Comparison of ENCODE assay signal across 9 cellular contexts in genomic region chr22:19984201-19984753, GRCh38. TPM values are rescaled to one million over a fixed set of nuclear protein-coding genes. Genes with fewer than 3 reads are reported as not detected.
A peak's percentile ranks its signal among the peaks of the same experiment; 100 is the strongest.
DNase-seq lines count a peak whose midpoint lies in the region; ATAC-seq and TF ChIP-seq lines count a peak whose summit lies in the region.
"Had no signal": no experiment of that assay in that cellular context is flagged by ENCODE, and none has a peak within 500 bp of the region (broad histone marks: within the 10 kb centered on the region; RNA-seq: fewer than 3 reads in every experiment).

No MANE protein-coding gene starts in this region.

- no peak for TF ChIP-seq CTCF in foreskin keratinocyte (conservative IDR thresholded peaks at IDR 0.05)

- H3K27ac ChIP-seq in foreskin keratinocyte = peak overlapping the region; percentile 64

- ATAC-seq in foreskin keratinocyte = peak; percentile 74
- peak; percentile 51 for ATAC-seq in stimulated activated effector memory CD8-positive, alpha-beta T cell treated with anti-CD3 and anti-CD28 coated beads, Interleukin-12 subunit alpha, Interleukin-12 subunit beta, amount 100 ng/mL, for 72 hours
- no peak for ATAC-seq in sciatic nerve
- ATAC-seq in GM18867 (IDR thresholded peaks at IDR 0.05; ENCODE audit: unreplicated experiment) = no peak

- peak; percentile 20 for DNase-seq in NCI-H345 (lab: John Stamatoyannopoulos, UW)
- no peak for DNase-seq in NCI-H345 treated with DMSO at 0.1 percent for 48 hours (lab: John Stamatoyannopoulos, UW; ENCODE audit: unreplicated experiment)
- peak; percentile 71 for DNase-seq in SHP77 treated with DMSO at 0.1 percent for 48 hours (lab: John Stamatoyannopoulos, UW)
- peak; percentile 80 to 90 for DNase-seq in foreskin keratinocyte
- DNase-seq in stimulated activated effector memory CD8-positive, alpha-beta T cell treated with anti-CD3 and anti-CD28 coated beads, Interleukin-12 subunit alpha, Interleukin-12 subunit beta, amount 100 ng/mL, for 72 hours (ENCODE audit: low spot score in 2 of 2) = no peak
- DNase-seq in activated CD4-positive, alpha-beta T cell treated with anti-CD3 and anti-CD28 coated beads, Interleukin-2, amount 50 U/mL, for 1 hour = no peak
- no peak for DNase-seq in sciatic nerve (ENCODE audit: low spot score)

- H3K4me1 Mint-ChIP-seq in stimulated activated effector memory CD8-positive, alpha-beta T cell treated with anti-CD3 and anti-CD28 coated beads, Interleukin-12 subunit alpha, Interleukin-12 subunit beta, amount 100 ng/mL, for 72 hours = no peaks in the 10 kb centered on the region

- H3K9me3 Mint-ChIP-seq in stimulated activated effector memory CD8-positive, alpha-beta T cell treated with anti-CD3 and anti-CD28 coated beads, Interleukin-12 subunit alpha, Interleukin-12 subunit beta, amount 100 ng/mL, for 72 hours = no peaks in the 10 kb centered on the region
- H3K9me3 Mint-ChIP-seq: T-helper 1 cell treated with Interleukin-12 subunit alpha and Interleukin-12 subunit beta and Interleukin-4 antibody, amounts not matched to agents 30 μg/mL and 1 μg/mL, for 36 hours had no signal

- no peak overlapping the region for H3K27ac Mint-ChIP-seq in stimulated activated effector memory CD8-positive, alpha-beta T cell treated with anti-CD3 and anti-CD28 coated beads, Interleukin-12 subunit alpha, Interleukin-12 subunit beta, amount 100 ng/mL, for 72 hours
- H3K27ac Mint-ChIP-seq: T-helper 1 cell treated with Interleukin-12 subunit alpha and Interleukin-12 subunit beta and Interleukin-4 antibody, amounts not matched to agents 30 μg/mL and 1 μg/mL, for 36 hours had no signal

- H3K27me3 ChIP-seq in foreskin keratinocyte = no peaks in the 10 kb centered on the region

- no peaks in the 10 kb centered on the region for H3K36me3 Mint-ChIP-seq in stimulated activated effector memory CD8-positive, alpha-beta T cell treated with anti-CD3 and anti-CD28 coated beads, Interleukin-12 subunit alpha, Interleukin-12 subunit beta, amount 100 ng/mL, for 72 hours

- peaks cover 22% of the 10 kb centered on the region for H3K4me1 ChIP-seq in foreskin keratinocyte

- intact Hi-C loops in sciatic nerve (cut with DNase I) = no loop called here

- no peak overlapping the region for H3K4me3 Mint-ChIP-seq in stimulated activated effector memory CD8-positive, alpha-beta T cell treated with anti-CD3 and anti-CD28 coated beads, Interleukin-12 subunit alpha, Interleukin-12 subunit beta, amount 100 ng/mL, for 72 hours
- H3K4me3 Mint-ChIP-seq: T-helper 1 cell treated with Interleukin-12 subunit alpha and Interleukin-12 subunit beta and Interleukin-4 antibody, amounts not matched to agents 30 μg/mL and 1 μg/mL, for 36 hours had no signal

RNA-seq across cellular contexts. Expression of gene ARVCF, which starts 32.3 kb away (rescaled TPM):
- total RNA-seq in foreskin keratinocyte = 10.8 and 11.7 TPM in 2 replicates
- 6.9 and 7.7 TPM in 2 replicates for polyA plus RNA-seq in foreskin keratinocyte
- 59.4 TPM for total RNA-seq in sciatic nerve

RNA-seq across cellular contexts. Expression of gene TANGO2, which starts 36.6 kb away (rescaled TPM):
- total RNA-seq in foreskin keratinocyte = 18.8 and 22.4 TPM in 2 replicates
- polyA plus RNA-seq in foreskin keratinocyte = 15.0 and 15.2 TPM in 2 replicates
- total RNA-seq in sciatic nerve = 28.4 TPM

RNA-seq across cellular contexts. Expression of gene TXNRD2, which starts 42.7 kb away (rescaled TPM):
- total RNA-seq in foreskin keratinocyte (24.2 and 28.8 TPM in 2 replicates), sciatic nerve (33.9 TPM)
- 30.1 and 38.9 TPM in 2 replicates for polyA plus RNA-seq in foreskin keratinocyte

RNA-seq across cellular contexts. Expression of gene COMT, which starts 42.7 kb away (rescaled TPM):
- total RNA-seq in foreskin keratinocyte (143 and 146 TPM in 2 replicates), sciatic nerve (155 TPM)
- polyA plus RNA-seq in foreskin keratinocyte = 210 and 236 TPM in 2 replicates

Comparison
In these comparisons a context has a peak if more than half of its experiments do, and no peak if none do; other contexts are left out.
1. DNase-seq: peak in NCI-H345 (single experiment), SHP77 treated with DMSO at 0.1 percent for 48 hours (single experiment) and foreskin keratinocyte (2 of 2); none in NCI-H345 treated with DMSO at 0.1 percent for 48 hours (single experiment), stimulated activated effector memory CD8-positive, alpha-beta T cell treated with anti-CD3 and anti-CD28 coated beads, Interleukin-12 subunit alpha, Interleukin-12 subunit beta, amount 100 ng/mL, for 72 hours (0 of 2), activated CD4-positive, alpha-beta T cell treated with anti-CD3 and anti-CD28 coated beads, Interleukin-2, amount 50 U/mL, for 1 hour (single experiment) and sciatic nerve (single experiment).
2. ATAC-seq: peak in foreskin keratinocyte (single experiment) and stimulated activated effector memory CD8-positive, alpha-beta T cell treated with anti-CD3 and anti-CD28 coated beads, Interleukin-12 subunit alpha, Interleukin-12 subunit beta, amount 100 ng/mL, for 72 hours (single experiment); none in sciatic nerve (single experiment) and GM18867 (single experiment).